In genomic region chr1:60589046-60589748, GRCh38 we compare ENCODE assay signal across 32 cellular contexts.
"Had no signal": no experiment of that assay in that cellular context is flagged by ENCODE, and none has a peak within 500 bp of the region (broad histone marks: within the 10 kb centered on the region; RNA-seq: fewer than 3 reads in every experiment).

No MANE protein-coding gene starts in this region.

- H3K4me2 ChIP-seq: smooth muscle cell had no signal

- H3K27ac ChIP-seq: adrenal gland, breast epithelium, heart left ventricle, neutrophil, pancreas, prostate gland, sigmoid colon, stomach, thyroid gland, upper lobe of left lung, vagina had no signal

- H3K36me3 ChIP-seq: adrenal gland, ascending aorta, breast epithelium, heart left ventricle, neutrophil, pancreas, prostate gland, sigmoid colon, stomach, thyroid gland, upper lobe of left lung, vagina had no signal

- H3K27me3 ChIP-seq: adrenal gland, ascending aorta, breast epithelium, heart left ventricle, neutrophil, pancreas, sigmoid colon, stomach, thyroid gland, upper lobe of left lung, vagina had no signal

- H3K4me1 ChIP-seq: adrenal gland, ascending aorta, breast epithelium, heart left ventricle, pancreas, prostate gland, sigmoid colon, stomach, thyroid gland, upper lobe of left lung, vagina had no signal

- H3K4me3 ChIP-seq: adrenal gland, ascending aorta, breast epithelium, heart left ventricle, lung, mucosa of descending colon, pancreas, prostate gland, sigmoid colon, smooth muscle cell, stomach, thyroid gland, upper lobe of left lung, vagina had no signal

- DNase-seq: activated B cell treated with CpG ODN at 0.5 μM for 24 hours; activated CD4-positive, alpha-beta T cell treated with anti-CD3 and anti-CD28 coated beads for 36 hours; activated effector memory CD4-positive, alpha-beta T cell treated with Interleukin-2 at 50 U/mL for 16 hours; activated naive CD4-positive, alpha-beta T cell treated with Interleukin-2 at 50 U/mL for 16 hours; activated T-cell treated with anti-CD3 and anti-CD28 coated beads for 4 hours; central memory CD4-positive, alpha-beta T cell; effector CD8-positive, alpha-beta T cell; heart left ventricle; kidney glomerular epithelial cell; mucosa of descending colon; naive B cell; nephron progenitor cell; pancreas; sigmoid colon; stimulated activated CD4-positive, alpha-beta T cell treated with anti-CD3 and anti-CD28 coated beads, Interleukin-15, amount 100 ng/mL, for 24 hours; stimulated activated CD4-positive, alpha-beta T cell treated with anti-CD3 and anti-CD28 coated beads, Interleukin-2, amount 100 ng/mL, for 24 hours; stimulated activated naive B cell treated with anti-CD40 and anti-IgM and Interleukin-4, amounts not matched to agents 10 μg/mL and 1 μg/mL and 100 μg/mL, for 72 hours; stomach; T-helper 17 cell; T1000; upper lobe of left lung had no signal

- H3K9me3 ChIP-seq: ascending aorta, neutrophil, pancreas, prostate gland, thyroid gland, vagina had no signal

- ATAC-seq: activated CD4-positive, alpha-beta T cell treated with anti-CD3 and anti-CD28 coated beads for 36 hours; heart left ventricle; left lobe of liver; mucosa of descending colon; pancreas; SK-N-SH treated with all-trans-retinoic acid at 6 μM for 48 hours; stimulated activated naive B cell treated with anti-CD40 and anti-IgM and Interleukin-4, amounts not matched to agents 10 μg/mL and 1 μg/mL and 100 μg/mL, for 72 hours; T-helper 17 cell had no signal
